24 cellular contexts compared by ENCODE assay signal in genomic region chr6:128036808-128037570, GRCh38.
DNase-seq lines count a peak whose midpoint lies in the region; ATAC-seq and TF ChIP-seq lines count a peak whose summit lies in the region.
"Had no signal": no experiment of that assay in that cellular context is flagged by ENCODE, and none has a peak within 500 bp of the region (broad histone marks: within the 10 kb centered on the region; RNA-seq: fewer than 3 reads in every experiment).

No MANE protein-coding gene starts in this region.

- H4K91ac ChIP-seq in IMR-90 (ENCODE audit: insufficient read depth, low read depth, low read length), result no peak overlapping the region

- BruUV-seq in IMR-90 (replicated peaks; lab: Mats Ljungman, UMichigan), result no TSS peak

- peaks cover 2% of the 10 kb centered on the region; the same call in 1 of the 2 replicates for H3K9me1 ChIP-seq in IMR-90 (ENCODE audit: insufficient read depth, low read length)

- no peak overlapping the region for H3K14ac ChIP-seq in IMR-90 (replicated peaks; ENCODE audit: low read depth, low read length)

- no peak overlapping the region for H3K4me3 ChIP-seq in AG10803 (ENCODE audit: low read length)
- H3K4me3 ChIP-seq in IMR-90 (ENCODE audit: insufficient read depth, low read depth, low read length), result no peak overlapping the region
- H3K4me3 ChIP-seq: right atrium auricular region, spleen, upper lobe of right lung had no signal

- TF ChIP-seq CTCF in AG10803 (conservative IDR thresholded peaks at IDR 0.05; ENCODE audit: low read length), result no peak
- TF ChIP-seq CTCF in IMR-90 (conservative IDR thresholded peaks at IDR 0.05; ENCODE audit: low read depth, low read length), result no peak

- DNase-seq in AG10803 (ENCODE audit: low read depth) (peak; percentile 68), IMR-90 (no peak), amniotic epithelial cell (ENCODE audit: low read depth) (peak; percentile 39), left lobe of liver (ENCODE audit: low spot score) (no peak), NCI-H1436 treated with DMSO at 0.1 percent for 48 hours (lab: John Stamatoyannopoulos, UW) (no peak), activated gamma-delta T cell treated with Interleukin-2 at 50 U/mL for 16 hours (no peak)
- DNase-seq: activated CD4-positive, alpha-beta T cell treated with anti-CD3 and anti-CD28 coated beads for 48 hours; activated CD8-positive, alpha-beta memory T cell treated with anti-CD3 and anti-CD28 coated beads for 24 hours; activated effector memory CD4-positive, alpha-beta T cell treated with anti-CD3 and anti-CD28 coated beads, Interleukin-2, amount 50 U/mL, for 16 hours; activated T-cell treated with anti-CD3 and anti-CD28 coated beads, Interleukin-2, amount 50 U/mL, for 1 hour; CD4-positive, alpha-beta T cell; DMS 273 treated with DMSO at 0.1 percent for 48 hours; foreskin melanocyte; H7; NCI-H1105; NCI-H2029; NCI-H526 treated with DMSO at 0.1 percent for 48 hours; SK-N-SH; spleen; upper lobe of right lung had no signal

- H3K4me2 ChIP-seq in IMR-90 (ENCODE audit: low read depth, low read length), result no peak overlapping the region
- H3K4me2 ChIP-seq: SK-N-SH had no signal

- H3K27ac ChIP-seq in IMR-90 (ENCODE audit: insufficient read depth, low read length), result no peak overlapping the region
- H3K27ac ChIP-seq: parathyroid adenoma, right atrium auricular region, spleen, upper lobe of right lung had no signal

- H4K20me1 ChIP-seq in IMR-90 (ENCODE audit: insufficient read depth, low read length), result no peaks in the 10 kb centered on the region

- no peak overlapping the region; the same call in 1 of the 2 replicates for H3K4ac ChIP-seq in IMR-90 (ENCODE audit: low read depth, low read length)

- H2BK15ac ChIP-seq in IMR-90 (ENCODE audit: low read depth, low read length), result no peak overlapping the region

- H2AFZ ChIP-seq in IMR-90 (replicated peaks; ENCODE audit: low read length, poor library complexity), result no peak overlapping the region
- H2AFZ ChIP-seq: parathyroid adenoma had no signal

- no peak overlapping the region for H2AK5ac ChIP-seq in IMR-90 (ENCODE audit: low read depth, low read length)

- intact Hi-C loops in IMR-90 (cut with micrococcal nuclease), result no loop called here

- H4K8ac ChIP-seq in IMR-90 (ENCODE audit: low read depth in 2 of 2, low read length in 2 of 2), result no peak overlapping the region

- in situ Hi-C loops in IMR-90 (cut with MboI; ENCODE audit: low sequenced_read_pairs), result no loop called here

- POLR2A ChIA-PET in IMR-90 (lab: Charles Lee; ENCODE audit: unreplicated experiment), result no interaction called here

- dilution Hi-C loops in IMR-90 (cut with HindIII; ENCODE audit: low sequenced_read_pairs, unreplicated experiment), result no loop called here

- no peak overlapping the region for H2AK9ac ChIP-seq in IMR-90 (replicated peaks; ENCODE audit: low read depth, low read length, poor library complexity)

- no peak overlapping the region for H3K23ac ChIP-seq in IMR-90 (ENCODE audit: low read depth, low read length)

- CTCF ChIA-PET in IMR-90 (lab: Yijun Ruan, JAX), result interaction anchor here (1.1 kb wide), 1 partner anchor 13 kb away, joined by 3 read pairs; no protein-coding TSS in a partner anchor

- H3K79me1 ChIP-seq in IMR-90 (ENCODE audit: low read depth in 1 of 2, low read length in 2 of 2), result peaks cover 2% of the 10 kb centered on the region in 2 experiments; a peak in 1 of 4 replicates

- TF ChIP-seq POLR2A in IMR-90 (IDR thresholded peaks at IDR 0.05; ENCODE audit: low read depth, low read length), result no peak

- H3K9me3 ChIP-seq in IMR-90 (ENCODE audit: control insufficient read depth, insufficient read depth, low read length), result no peaks in the 10 kb centered on the region
- H3K9me3 ChIP-seq: right atrium auricular region, SK-N-SH, spleen, upper lobe of right lung had no signal

- H3K27me3 ChIP-seq in IMR-90 (ENCODE audit: control insufficient read depth, insufficient read depth, low read length), result no peaks in the 10 kb centered on the region
- H3K27me3 ChIP-seq: right atrium auricular region, spleen, upper lobe of right lung had no signal

- no peaks in the 10 kb centered on the region for H3K36me3 ChIP-seq in IMR-90 (ENCODE audit: control insufficient read depth, insufficient read depth, low read length)
- H3K36me3 ChIP-seq: right atrium auricular region, spleen, upper lobe of right lung had no signal

- no peak overlapping the region for H2BK5ac ChIP-seq in IMR-90 (ENCODE audit: low read depth, low read length, poor library complexity, severe bottlenecking)

- H3K56ac ChIP-seq in IMR-90 (ENCODE audit: extremely low read depth, insufficient read depth, low read length), result no peak overlapping the region

- H3K18ac ChIP-seq in IMR-90 (ENCODE audit: low read depth, low read length), result no peak overlapping the region

- no peak overlapping the region for H3K9ac ChIP-seq in IMR-90 (ENCODE audit: low read depth, low read length)
- H3K9ac ChIP-seq: parathyroid adenoma, SK-N-SH had no signal

- H4K5ac ChIP-seq in IMR-90 (ENCODE audit: low read depth, low read length), result no peak overlapping the region

- ATAC-seq in IMR-90 (ENCODE audit: low read depth), result peak; percentile 21; the same call in 1 of the 2 replicates
- ATAC-seq in left lobe of liver, result peak; percentile 52
- ATAC-seq in GM21528 (IDR thresholded peaks at IDR 0.05; ENCODE audit: low FRiP score, unreplicated experiment), result no peak
- ATAC-seq: HepG2, upper lobe of right lung had no signal

- H3K4me1 ChIP-seq in IMR-90 (ENCODE audit: control insufficient read depth, insufficient read depth, low read length), result no peaks in the 10 kb centered on the region
- H3K4me1 ChIP-seq: parathyroid adenoma, right atrium auricular region, spleen, upper lobe of right lung had no signal

- no peak overlapping the region for H2BK120ac ChIP-seq in IMR-90 (ENCODE audit: low read depth, low read length)

- WGBS in IMR-90 (ENCODE audit: extremely low coverage in 2 of 2, insufficient read length in 1 of 2), 2 experiments, result 60% methylated on average over 1 of the region's 7 CpGs; no CpG with 5 or more reads in 1 of the 2 experiments

- no peak for TF ChIP-seq RAD21 in IMR-90 (IDR thresholded peaks at IDR 0.05; ENCODE audit: low read length)

- H2BK20ac ChIP-seq in IMR-90 (ENCODE audit: low read depth, low read length), result no peak overlapping the region

TF ChIP-seq in IMR-90, 13 proteins besides CTCF, POLR2A, EP300 and RAD21:
- TF ChIP-seq RFX5 (IDR thresholded peaks at IDR 0.05; ENCODE audit: low read depth, low read length) (no peak), SMC3 (IDR thresholded peaks at IDR 0.05; ENCODE audit: low read depth, low read length) (no peak), RCOR1 (IDR thresholded peaks at IDR 0.05; ENCODE audit: insufficient replicate concordance, low read length) (no peak), MXI1 (IDR thresholded peaks at IDR 0.05; ENCODE audit: borderline replicate concordance, low read depth, low read length) (no peak), NFE2L2 (IDR thresholded peaks at IDR 0.05; ENCODE audit: low read depth, low read length) (no peak), MAFK (IDR thresholded peaks at IDR 0.05; ENCODE audit: low read depth, low read length) (no peak), CHD1 (IDR thresholded peaks at IDR 0.05; ENCODE audit: low read depth, low read length) (no peak)

Comparison
In these comparisons a context has a peak if more than half of its experiments do, and no peak if none do; other contexts are left out.
1. DNase-seq: peak in AG10803 (single experiment) and amniotic epithelial cell (single experiment); none in IMR-90 (single experiment), left lobe of liver (single experiment), NCI-H1436 treated with DMSO at 0.1 percent for 48 hours (single experiment) and activated gamma-delta T cell treated with Interleukin-2 at 50 U/mL for 16 hours (single experiment).